16 cellular contexts compared by ENCODE assay signal in the genomic region with DNA sequence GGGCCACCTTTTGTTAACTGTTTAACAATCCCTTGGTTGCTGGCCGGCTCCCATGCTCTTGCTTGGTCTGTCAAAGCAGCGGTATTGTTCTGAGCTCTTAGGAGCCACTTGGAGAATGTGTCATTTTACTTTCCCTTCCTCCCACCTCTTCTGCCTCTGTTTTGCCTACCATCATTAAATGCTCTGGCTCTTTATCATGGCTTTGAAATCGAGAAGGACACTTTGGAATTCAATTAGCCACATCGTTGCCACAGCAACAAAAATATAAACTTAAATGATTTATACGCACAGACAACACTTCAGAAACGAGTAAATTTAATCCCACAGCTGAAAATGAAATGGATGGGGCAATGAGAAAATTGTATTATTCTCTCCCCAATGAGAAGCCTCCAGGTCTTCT.
DNase-seq lines count a peak whose midpoint lies in the region; ATAC-seq and TF ChIP-seq lines count a peak whose summit lies in the region.
"Had no signal": no experiment of that assay in that cellular context is flagged by ENCODE, and none has a peak within 500 bp of the region (broad histone marks: within the 10 kb centered on the region; RNA-seq: fewer than 3 reads in every experiment).

No MANE protein-coding gene starts in this region.

- in situ Hi-C loops in mammary epithelial cell (cut with MboI; ENCODE audit: low sequenced_read_pairs in 2 of 2) = no loop called here

- no peaks in the 10 kb centered on the region for H3K9me3 ChIP-seq in mammary epithelial cell (replicated peaks; ENCODE audit: insufficient read depth, low read length)
- H3K9me3 ChIP-seq: A549, BE2C had no signal

- no peak for ATAC-seq in GM21367 (IDR thresholded peaks at IDR 0.05; ENCODE audit: unreplicated experiment)
- ATAC-seq: A549, HepG2 had no signal

- no peaks in the 10 kb centered on the region for H3K36me3 ChIP-seq in mammary epithelial cell (ENCODE audit: insufficient read depth, low read length)
- H3K36me3 ChIP-seq: BE2C had no signal

- H4K20me1 ChIP-seq in mammary epithelial cell (ENCODE audit: insufficient read depth, low read length) = no peaks in the 10 kb centered on the region

- no peaks in the 10 kb centered on the region for H3K79me2 ChIP-seq in mammary epithelial cell (ENCODE audit: insufficient read depth, low read length)

- intact Hi-C loops in mammary epithelial cell (cut with micrococcal nuclease) = no loop called here

- DNase-seq in DMS79 (lab: John Stamatoyannopoulos, UW) (peak; percentile 63), DMS79 treated with DMSO at 0.1 percent for 48 hours (lab: John Stamatoyannopoulos, UW) (peak; percentile 75), NCI-H2029 treated with DMSO at 0.1 percent for 48 hours (lab: John Stamatoyannopoulos, UW) (peak; percentile 29), astrocyte of the hippocampus (ENCODE audit: low read depth, low spot score) (peak; percentile 3), mammary epithelial cell (no peak)
- DNase-seq: BE2C; CD4-positive, alpha-beta memory T cell; COR-L47; DMS153; GF-D8; HCEC 1CT; HFFc6 had no signal

- no peaks in the 10 kb centered on the region for H3K4me1 ChIP-seq in mammary epithelial cell (ENCODE audit: insufficient read depth, low read length)
- H3K4me1 ChIP-seq: A549 had no signal

- CTCF ChIA-PET in mammary epithelial cell (lab: Charles Lee; ENCODE audit: low non-redundant PET) = no interaction called here

- H3K4me3 ChIP-seq in mammary epithelial cell (replicated peaks in 1 of 3; ENCODE audit: insufficient read depth in 1 of 3, low read depth in 2 of 3, low read length in 3 of 3) = no peak overlapping the region
- H3K4me3 ChIP-seq: A549 had no signal

- TF ChIP-seq CTCF in mammary epithelial cell (conservative IDR thresholded peaks at IDR 0.05 in 1 of 2, IDR thresholded peaks at IDR 0.05 in 1 of 2; ENCODE audit: extremely low read depth in 1 of 2, insufficient read depth in 1 of 2, low read depth in 1 of 2, low read length in 2 of 2) = no peak

- H3K4me2 ChIP-seq in mammary epithelial cell (ENCODE audit: insufficient read depth, low read depth, low read length) = no peak overlapping the region
- H3K4me2 ChIP-seq: A549 had no signal

- H3K9ac ChIP-seq in mammary epithelial cell (ENCODE audit: insufficient read depth, low read length) = no peak overlapping the region

- H2AFZ ChIP-seq in mammary epithelial cell (ENCODE audit: low read depth, low read length) = no peak overlapping the region

- no TSS peak for BruUV-seq in mammary epithelial cell (replicated peaks; lab: Mats Ljungman, UMichigan)

- dilution Hi-C loops in mammary epithelial cell (cut with HindIII; ENCODE audit: low sequenced_read_pairs) = no loop called here

- H3K27ac ChIP-seq in mammary epithelial cell (ENCODE audit: insufficient read depth, low read depth, low read length) = no peak overlapping the region
- H3K27ac ChIP-seq: A549, C4-2B had no signal

- H3K27me3 ChIP-seq in mammary epithelial cell (ENCODE audit: insufficient read depth, low read length) = no peaks in the 10 kb centered on the region
- H3K27me3 ChIP-seq: BE2C had no signal

- WGBS in mammary epithelial cell (ENCODE audit: low coverage, missing lambda C conversion rate) = 49% methylated on average over 6 of the region's 6 CpGs
